In the genomic region with DNA sequence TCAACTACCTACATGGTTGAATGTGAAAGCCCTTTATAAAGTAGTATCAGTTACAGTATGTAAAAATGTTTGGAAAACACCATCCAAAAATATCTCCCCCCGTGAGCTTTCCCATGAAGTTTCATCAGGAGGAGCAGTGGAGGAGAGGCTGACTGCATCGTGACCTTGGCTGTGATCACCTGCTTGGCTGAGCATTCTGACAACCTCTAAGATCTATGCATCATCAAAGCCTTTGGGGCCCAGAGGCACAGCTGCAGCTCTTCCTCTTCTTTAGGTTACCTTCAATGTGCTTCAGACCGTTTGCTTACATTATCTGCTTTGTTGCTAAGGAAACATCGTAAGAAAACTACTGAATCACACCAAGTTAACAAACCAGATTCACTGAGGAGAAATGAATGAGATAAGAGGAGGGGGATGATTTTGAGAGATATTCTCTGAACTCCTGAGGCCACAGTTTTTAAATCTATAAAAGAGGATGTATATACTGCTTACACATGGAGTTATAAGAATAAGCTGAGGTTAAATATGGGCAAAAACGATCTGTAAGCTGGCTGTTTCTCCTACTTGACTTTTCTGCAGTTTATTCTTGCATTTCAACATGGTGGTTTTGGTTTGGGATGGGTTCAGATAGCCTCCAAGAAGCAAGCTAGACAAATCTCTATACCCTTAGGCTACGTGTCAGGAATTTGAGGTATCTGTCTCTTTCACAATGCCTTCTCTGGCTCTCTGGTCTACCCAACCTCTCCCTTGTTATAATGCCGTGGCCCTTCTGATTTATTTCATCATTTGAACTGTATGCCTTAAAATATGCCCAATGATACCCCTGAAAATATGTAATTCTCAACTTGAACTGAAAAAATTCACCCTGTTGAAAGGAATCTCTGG, we compare ENCODE assay signal across 9 cellular contexts. TPM values are rescaled to one million over a fixed set of nuclear protein-coding genes. Genes with fewer than 3 reads are reported as not detected.
DNase-seq lines count a peak whose midpoint lies in the region; ATAC-seq and TF ChIP-seq lines count a peak whose summit lies in the region.
"Had no signal": no experiment of that assay in that cellular context is flagged by ENCODE, and none has a peak within 500 bp of the region (broad histone marks: within the 10 kb centered on the region; RNA-seq: fewer than 3 reads in every experiment).

No MANE protein-coding gene starts in this region.

- peaks cover 49% of the 10 kb centered on the region for H3K79me2 ChIP-seq in OCI-LY1 (ENCODE audit: insufficient read depth, low read length)

- H3K9me3 ChIP-seq in OCI-LY1 (ENCODE audit: low read length) (no peaks in the 10 kb centered on the region), left ventricle myocardium inferior (replicated peaks) (no peaks in the 10 kb centered on the region)

- H3K27ac ChIP-seq in OCI-LY1 (ENCODE audit: low read depth, low read length, poor library complexity, severe bottlenecking) (peak overlapping the region; percentile 94), left ventricle myocardium inferior (replicated peaks) (no peak overlapping the region)

- H4K20me1 ChIP-seq in OCI-LY1 (ENCODE audit: insufficient read depth, low read length): no peaks in the 10 kb centered on the region

- H3K4me3 ChIP-seq in OCI-LY1 (ENCODE audit: low read depth, low read length, poor library complexity, severe bottlenecking) (peak overlapping the region; percentile 90), left ventricle myocardium inferior (no peak overlapping the region)

- no peaks in the 10 kb centered on the region for H3K27me3 ChIP-seq in OCI-LY1 (ENCODE audit: insufficient read depth, low read length)
- no peaks in the 10 kb centered on the region for H3K27me3 ChIP-seq in left ventricle myocardium inferior (ENCODE audit: low read depth)

- H3K9ac ChIP-seq in OCI-LY1 (ENCODE audit: low read length): peak overlapping the region; percentile 96

- peak; percentile 46 for ATAC-seq in GM18499 (IDR thresholded peaks at IDR 0.05; ENCODE audit: insufficient read depth, unreplicated experiment)
- peak; percentile 47 for ATAC-seq in HG02610 (IDR thresholded peaks at IDR 0.05; ENCODE audit: unreplicated experiment)
- ATAC-seq: Panc1 had no signal

- H3K36me3 ChIP-seq in OCI-LY1 (ENCODE audit: insufficient read depth, low read length): peaks cover 64% of the 10 kb centered on the region
- H3K36me3 ChIP-seq in left ventricle myocardium inferior: no peaks in the 10 kb centered on the region

- H2AFZ ChIP-seq in OCI-LY1 (ENCODE audit: low read length): no peak overlapping the region

- TF ChIP-seq CTCF in OCI-LY1 (IDR thresholded peaks at IDR 0.05; ENCODE audit: low read length): no peak
- no peak for TF ChIP-seq CTCF in left ventricle myocardium inferior (IDR thresholded peaks at IDR 0.05; ENCODE audit: borderline replicate concordance)
- no peak for TF ChIP-seq CTCF in GM10266 (IDR thresholded peaks at IDR 0.05; ENCODE audit: control insufficient read depth, insufficient read depth, low read depth, missing control alignments)

- peak overlapping the region; percentile 90 for H3K4me2 ChIP-seq in OCI-LY1 (ENCODE audit: low read length)

- intact Hi-C loops in left ventricle myocardium inferior (cut with micrococcal nuclease): no loop called here

- DNase-seq in amniotic epithelial cell (ENCODE audit: low read depth) (peak; percentile 75), left ventricle myocardium inferior (no peak), NCI-H2029 treated with DMSO at 0.1 percent for 48 hours (lab: John Stamatoyannopoulos, UW) (no peak), GM10266 (ENCODE audit: extremely low spot score) (no peak)
- peak; percentile 12 to 28 (median 20) for DNase-seq in stimulated activated CD4-positive, alpha-beta T cell treated with anti-CD3 and anti-CD28 coated beads, TNF-alpha, amount 100 ng/mL, for 48 hours (ENCODE audit: low read depth in 3 of 3)

- H3K4me1 ChIP-seq in OCI-LY1 (ENCODE audit: insufficient read depth, low read length, severe bottlenecking): peaks cover 76% of the 10 kb centered on the region
- peaks cover 22% of the 10 kb centered on the region for H3K4me1 ChIP-seq in left ventricle myocardium inferior

- peaks cover 14% of the 10 kb centered on the region for H3F3A ChIP-seq in OCI-LY1 (ENCODE audit: insufficient read depth, low read length)

- H3K9me2 ChIP-seq in OCI-LY1 (ENCODE audit: low read depth, low read length): no peaks in the 10 kb centered on the region

RNA-seq across cellular contexts. Expression of a gene that starts 4.0 kb away (rescaled TPM):
- 0.25 TPM for total RNA-seq in left ventricle myocardium inferior

RNA-seq across cellular contexts. Expression of a gene that starts 42.9 kb away (rescaled TPM):
- 2.4 TPM for total RNA-seq in left ventricle myocardium inferior

Comparison
In these comparisons a context has a peak if more than half of its experiments do, and no peak if none do; other contexts are left out.
1. DNase-seq: peak in amniotic epithelial cell (single experiment) and stimulated activated CD4-positive, alpha-beta T cell treated with anti-CD3 and anti-CD28 coated beads, TNF-alpha, amount 100 ng/mL, for 48 hours (3 of 3); none in left ventricle myocardium inferior (single experiment), NCI-H2029 treated with DMSO at 0.1 percent for 48 hours (single experiment) and GM10266 (single experiment).